Comparison of ENCODE assay signal across 33 cellular contexts in genomic region chr14:92437309-92437708, GRCh38.
"Had no signal": no experiment of that assay in that cellular context is flagged by ENCODE, and none has a peak within 500 bp of the region (broad histone marks: within the 10 kb centered on the region; RNA-seq: fewer than 3 reads in every experiment).

No MANE protein-coding gene starts in this region.

- DNase-seq: colonic mucosa; effector CD8-positive, alpha-beta T cell; endodermal cell; foreskin keratinocyte; glutamatergic neuron; heart right ventricle; hippocampal formation; kidney glomerular epithelial cell; left colon; left ventricle myocardium inferior; lower lobe of right lung; mucosa of descending colon; nucleus accumbens; stimulated activated CD4-positive, alpha-beta T cell treated with anti-CD3 and anti-CD28 coated beads, Interleukin-12 subunit alpha, Interleukin-12 subunit beta, amount 100 ng/mL, for 4 hours; stimulated activated CD4-positive, alpha-beta T cell treated with anti-CD3 and anti-CD28 coated beads, Interleukin-1b, Interleukin-23, amount 100 ng/mL, for 48 hours; stimulated activated CD4-positive, alpha-beta T cell treated with anti-CD3 and anti-CD28 coated beads, Interleukin-4, amount 100 ng/mL, for 1 hour; stimulated activated CD8-positive, alpha-beta memory T cell treated with anti-CD3 and anti-CD28 coated beads, Interleukin-4, amount 100 ng/mL, for 48 hours; stimulated activated naive CD4-positive, alpha-beta T cell treated with Interleukin-2 at 50 U/mL for 16 hours; stomach; thyroid gland; trophoblast cell had no signal

- H3K27ac Mint-ChIP-seq: dendritic cell treated with granulocyte-macrophage colony-stimulating factor and Interleukin-4, amounts not matched to agents 40 ng/mL and 50 ng/mL, for 4 days; endodermal cell; mesothelial cell of epicardium; nephron had no signal

- H3K36me3 Mint-ChIP-seq: mesothelial cell of epicardium; naive thymus-derived CD4-positive, alpha-beta T cell had no signal

- H3K4me1 Mint-ChIP-seq: mesothelial cell of epicardium had no signal

- H3K27ac ChIP-seq: colonic mucosa, epithelial cell of prostate, foreskin keratinocyte, gastroesophageal sphincter, heart right ventricle, left ventricle myocardium inferior, lower lobe of right lung, prostate gland, right atrium auricular region, stomach, thyroid gland had no signal

- H3K4me1 ChIP-seq: colonic mucosa, foreskin keratinocyte, gastroesophageal sphincter, prostate gland, stomach, thyroid gland had no signal

- ATAC-seq: esophagus mucosa; foreskin keratinocyte; gastroesophageal sphincter; heart right ventricle; left colon; lower lobe of right lung; mucosa of descending colon; naive thymus-derived CD4-positive, alpha-beta T cell; sciatic nerve had no signal

- FAIRE-seq: islet of Langerhans had no signal

- H3K4me3 ChIP-seq: colonic mucosa, gastroesophageal sphincter, heart right ventricle, left ventricle myocardium inferior, lower lobe of right lung, mucosa of descending colon, prostate gland, right atrium auricular region, smooth muscle cell, stomach, thyroid gland had no signal

- H3K4me2 ChIP-seq: smooth muscle cell had no signal

- H3K27me3 ChIP-seq: colonic mucosa, gastroesophageal sphincter, right atrium auricular region, stomach, thyroid gland had no signal

- H3K9me3 ChIP-seq: colonic mucosa, gastroesophageal sphincter, left ventricle myocardium inferior, lower lobe of right lung, mucosa of descending colon, prostate gland, thyroid gland had no signal

- H3K4me3 Mint-ChIP-seq: dendritic cell treated with granulocyte-macrophage colony-stimulating factor and Interleukin-4, amounts not matched to agents 40 ng/mL and 50 ng/mL, for 4 days; endodermal cell; mesothelial cell of epicardium; naive thymus-derived CD4-positive, alpha-beta T cell; nephron had no signal

- H3K36me3 ChIP-seq: colonic mucosa, gastroesophageal sphincter, heart right ventricle, left ventricle myocardium inferior, lower lobe of right lung, prostate gland, right atrium auricular region, stomach, thyroid gland had no signal
